Comparison of ENCODE assay signal across 12 cellular contexts in the genomic region with DNA sequence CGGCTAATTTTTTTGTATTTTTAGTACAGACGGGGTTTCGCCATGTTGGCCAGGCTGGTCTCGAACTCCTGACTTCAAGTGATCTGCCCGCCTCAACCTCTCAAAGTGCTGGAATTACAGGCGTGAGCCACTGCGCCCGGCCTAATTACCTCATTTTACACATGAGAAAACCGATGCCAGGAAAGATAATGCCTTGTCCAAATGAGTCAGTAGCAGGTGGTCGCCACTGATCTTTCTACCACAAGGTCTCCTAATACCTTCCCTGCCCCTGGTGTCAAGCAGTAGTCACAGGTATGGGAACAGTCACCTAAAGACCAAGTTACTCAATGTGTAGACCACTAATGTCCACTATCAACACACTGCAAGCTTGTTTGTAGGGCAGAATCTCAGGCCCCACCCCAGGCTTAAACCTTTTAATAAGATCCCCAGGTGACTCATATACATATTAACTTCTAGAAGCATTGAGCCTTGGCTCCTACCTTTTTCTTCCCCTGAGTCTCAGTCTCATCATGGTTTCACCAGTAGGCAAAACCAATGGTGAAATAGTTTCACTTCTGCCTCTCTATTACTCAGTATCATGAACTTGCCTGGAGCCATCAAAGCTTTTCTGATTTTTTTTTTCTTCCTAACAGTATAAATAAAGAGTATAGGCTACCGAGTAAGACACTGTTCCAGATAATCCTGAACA. TPM values are rescaled to one million over a fixed set of nuclear protein-coding genes. Genes with fewer than 3 reads are reported as not detected.
DNase-seq lines count a peak whose midpoint lies in the region; ATAC-seq, FAIRE-seq and TF ChIP-seq lines count a peak whose summit lies in the region.
"Had no signal": no experiment of that assay in that cellular context is flagged by ENCODE, and none has a peak within 500 bp of the region (broad histone marks: within the 10 kb centered on the region; RNA-seq: fewer than 3 reads in every experiment).

No MANE protein-coding gene starts in this region.

- peak; percentile 80 for ATAC-seq in GM19035 (IDR thresholded peaks at IDR 0.05; ENCODE audit: unreplicated experiment)
- no peak for ATAC-seq in GM23338
- ATAC-seq in HG03460 (IDR thresholded peaks at IDR 0.05; ENCODE audit: unreplicated experiment), result peak; percentile 88
- peak; percentile 91 for ATAC-seq in esophagus mucosa

- no peaks in the 10 kb centered on the region for H3K79me2 ChIP-seq in GM23338 (replicated peaks; ENCODE audit: insufficient read depth)

- H3K4me3 ChIP-seq in GM23338 (no peak overlapping the region), adrenal gland (no peak overlapping the region)

- no peaks in the 10 kb centered on the region for H3F3A ChIP-seq in GM23338 (replicated peaks; ENCODE audit: low read depth)

- H3K36me3 Mint-ChIP-seq in GM23338 (ENCODE audit: low read depth) (no peaks in the 10 kb centered on the region), mesothelial cell of epicardium (no peaks in the 10 kb centered on the region)

- TF ChIP-seq POLR2A in adrenal gland (IDR thresholded peaks at IDR 0.05), result no peak

- no peaks in the 10 kb centered on the region for H3K9me2 ChIP-seq in GM23338 (ENCODE audit: insufficient read depth)

- intact Hi-C loops in adrenal gland (cut with DNase I), result no loop called here

- H3K4me1 ChIP-seq in GM23338 (ENCODE audit: insufficient read depth), result no peaks in the 10 kb centered on the region
- no peaks in the 10 kb centered on the region for H3K4me1 ChIP-seq in adrenal gland (replicated peaks in 1 of 2)

- no peaks in the 10 kb centered on the region for H3K9me3 Mint-ChIP-seq in GM23338
- H3K9me3 Mint-ChIP-seq in mesothelial cell of epicardium, result no peaks in the 10 kb centered on the region

- H3K36me3 ChIP-seq in GM23338 (ENCODE audit: insufficient read depth) (no peaks in the 10 kb centered on the region), adrenal gland (replicated peaks in 1 of 2) (no peaks in the 10 kb centered on the region)

- no peak overlapping the region for H3K27ac ChIP-seq in GM23338 (ENCODE audit: low read depth)
- H3K27ac ChIP-seq in adrenal gland, result no peak overlapping the region

- H3K4me1 Mint-ChIP-seq in GM23338, result peaks cover 12% of the 10 kb centered on the region; the same call in 2 of the 3 replicates
- no peaks in the 10 kb centered on the region for H3K4me1 Mint-ChIP-seq in mesothelial cell of epicardium

- FAIRE-seq in urothelium cell line (lab: Jason Lieb, UNC), result no peak

- 86 to 95% (median 88%) methylated on average over 11 of the region's 11 CpGs for WGBS in adrenal gland, 4 donors

- no peaks in the 10 kb centered on the region for H3K9me3 ChIP-seq in adrenal gland (replicated peaks in 1 of 3)

- no peak for DNase-seq in GM23338 (ENCODE audit: low spot score)
- no peak for DNase-seq in mesothelial cell of epicardium (ENCODE audit: low spot score in 2 of 2, unreplicated experiment in 2 of 2)
- no peak for DNase-seq in NCI-H2227 treated with DMSO at 0.1 percent for 48 hours (lab: John Stamatoyannopoulos, UW)
- no peak for DNase-seq in urothelium cell line (ENCODE audit: low spot score)
- no peak for DNase-seq in adrenal gland
- DNase-seq: activated T-cell treated with anti-CD3 and anti-CD28 coated beads, Interleukin-2, amount 50 U/mL, for 1 hour; KBM-7; SHP77; stimulated activated CD4-positive, alpha-beta T cell treated with anti-CD3 and anti-CD28 coated beads, Interleukin-4, amount 100 ng/mL, for 1 hour had no signal

- H3K4me3 Mint-ChIP-seq in GM23338 (no peak overlapping the region), mesothelial cell of epicardium (no peak overlapping the region)

- no peak overlapping the region for H3K4me2 ChIP-seq in GM23338

- H3K27me3 Mint-ChIP-seq in GM23338 (ENCODE audit: insufficient read depth, low read depth, poor library complexity) (no peaks in the 10 kb centered on the region), mesothelial cell of epicardium (ENCODE audit: low read depth) (no peaks in the 10 kb centered on the region)

- no peaks in the 10 kb centered on the region; the same call in 1 of the 2 replicates for H3K27me3 ChIP-seq in GM23338 (ENCODE audit: insufficient read depth)
- H3K27me3 ChIP-seq in adrenal gland, result no peaks in the 10 kb centered on the region

- peak overlapping the region; percentile 8; the same call in 1 of the 2 replicates for H2AFZ ChIP-seq in GM23338

- H3K27ac Mint-ChIP-seq in GM23338 (no peak overlapping the region), mesothelial cell of epicardium (no peak overlapping the region)

- H4K20me1 ChIP-seq in GM23338 (replicated peaks; ENCODE audit: insufficient read depth), result no peaks in the 10 kb centered on the region

- TF ChIP-seq CTCF in GM23338 (conservative IDR thresholded peaks at IDR 0.05; ENCODE audit: low read depth in 2 of 2), result no peak
- no peak for TF ChIP-seq CTCF in mesothelial cell of epicardium (IDR thresholded peaks at IDR 0.05; ENCODE audit: unreplicated experiment)
- TF ChIP-seq CTCF in adrenal gland (IDR thresholded peaks at IDR 0.05), result no peak

TF ChIP-seq in GM23338, 12 proteins besides CTCF, POLR2A, EP300 and RAD21 (continues in another document):
- no peak for TF ChIP-seq ZNF114 (CRISPR knock-in tag; IDR thresholded peaks at IDR 0.05)
- TF ChIP-seq, protein P1, sequence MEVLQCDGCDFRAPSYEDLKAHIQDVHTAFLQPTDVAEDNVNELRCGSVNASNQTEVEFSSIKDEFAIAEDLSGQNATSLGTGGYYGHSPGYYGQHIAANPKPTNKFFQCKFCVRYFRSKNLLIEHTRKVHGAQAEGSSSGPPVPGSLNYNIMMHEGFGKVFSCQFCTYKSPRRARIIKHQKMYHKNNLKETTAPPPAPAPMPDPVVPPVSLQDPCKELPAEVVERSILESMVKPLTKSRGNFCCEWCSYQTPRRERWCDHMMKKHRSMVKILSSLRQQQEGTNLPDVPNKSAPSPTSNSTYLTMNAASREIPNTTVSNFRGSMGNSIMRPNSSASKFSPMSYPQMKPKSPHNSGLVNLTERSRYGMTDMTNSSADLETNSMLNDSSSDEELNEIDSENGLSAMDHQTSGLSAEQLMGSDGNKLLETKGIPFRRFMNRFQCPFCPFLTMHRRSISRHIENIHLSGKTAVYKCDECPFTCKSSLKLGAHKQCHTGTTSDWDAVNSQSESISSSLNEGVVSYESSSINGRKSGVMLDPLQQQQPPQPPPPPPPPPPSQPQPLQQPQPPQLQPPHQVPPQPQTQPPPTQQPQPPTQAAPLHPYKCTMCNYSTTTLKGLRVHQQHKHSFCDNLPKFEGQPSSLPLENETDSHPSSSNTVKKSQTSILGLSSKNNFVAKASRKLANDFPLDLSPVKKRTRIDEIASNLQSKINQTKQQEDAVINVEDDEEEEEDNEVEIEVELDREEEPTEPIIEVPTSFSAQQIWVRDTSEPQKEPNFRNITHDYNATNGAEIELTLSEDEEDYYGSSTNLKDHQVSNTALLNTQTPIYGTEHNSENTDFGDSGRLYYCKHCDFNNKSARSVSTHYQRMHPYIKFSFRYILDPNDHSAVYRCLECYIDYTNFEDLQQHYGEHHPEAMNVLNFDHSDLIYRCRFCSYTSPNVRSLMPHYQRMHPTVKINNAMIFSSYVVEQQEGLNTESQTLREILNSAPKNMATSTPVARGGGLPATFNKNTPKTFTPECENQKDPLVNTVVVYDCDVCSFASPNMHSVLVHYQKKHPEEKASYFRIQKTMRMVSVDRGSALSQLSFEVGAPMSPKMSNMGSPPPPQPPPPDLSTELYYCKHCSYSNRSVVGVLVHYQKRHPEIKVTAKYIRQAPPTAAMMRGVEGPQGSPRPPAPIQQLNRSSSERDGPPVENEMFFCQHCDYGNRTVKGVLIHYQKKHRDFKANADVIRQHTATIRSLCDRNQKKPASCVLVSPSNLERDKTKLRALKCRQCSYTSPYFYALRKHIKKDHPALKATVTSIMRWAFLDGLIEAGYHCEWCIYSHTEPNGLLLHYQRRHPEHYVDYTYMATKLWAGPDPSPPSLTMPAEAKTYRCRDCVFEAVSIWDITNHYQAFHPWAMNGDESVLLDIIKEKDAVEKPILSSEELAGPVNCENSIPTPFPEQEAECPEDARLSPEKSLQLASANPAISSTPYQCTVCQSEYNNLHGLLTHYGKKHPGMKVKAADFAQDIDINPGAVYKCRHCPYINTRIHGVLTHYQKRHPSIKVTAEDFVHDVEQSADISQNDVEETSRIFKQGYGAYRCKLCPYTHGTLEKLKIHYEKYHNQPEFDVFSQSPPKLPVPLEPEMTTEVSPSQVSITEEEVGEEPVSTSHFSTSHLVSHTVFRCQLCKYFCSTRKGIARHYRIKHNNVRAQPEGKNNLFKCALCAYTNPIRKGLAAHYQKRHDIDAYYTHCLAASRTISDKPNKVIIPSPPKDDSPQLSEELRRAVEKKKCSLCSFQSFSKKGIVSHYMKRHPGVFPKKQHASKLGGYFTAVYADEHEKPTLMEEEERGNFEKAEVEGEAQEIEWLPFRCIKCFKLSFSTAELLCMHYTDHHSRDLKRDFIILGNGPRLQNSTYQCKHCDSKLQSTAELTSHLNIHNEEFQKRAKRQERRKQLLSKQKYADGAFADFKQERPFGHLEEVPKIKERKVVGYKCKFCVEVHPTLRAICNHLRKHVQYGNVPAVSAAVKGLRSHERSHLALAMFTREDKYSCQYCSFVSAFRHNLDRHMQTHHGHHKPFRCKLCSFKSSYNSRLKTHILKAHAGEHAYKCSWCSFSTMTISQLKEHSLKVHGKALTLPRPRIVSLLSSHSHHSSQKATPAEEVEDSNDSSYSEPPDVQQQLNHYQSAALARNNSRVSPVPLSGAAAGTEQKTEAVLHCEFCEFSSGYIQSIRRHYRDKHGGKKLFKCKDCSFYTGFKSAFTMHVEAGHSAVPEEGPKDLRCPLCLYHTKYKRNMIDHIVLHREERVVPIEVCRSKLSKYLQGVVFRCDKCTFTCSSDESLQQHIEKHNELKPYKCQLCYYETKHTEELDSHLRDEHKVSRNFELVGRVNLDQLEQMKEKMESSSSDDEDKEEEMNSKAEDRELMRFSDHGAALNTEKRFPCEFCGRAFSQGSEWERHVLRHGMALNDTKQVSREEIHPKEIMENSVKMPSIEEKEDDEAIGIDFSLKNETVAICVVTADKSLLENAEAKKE (CRISPR knock-in tag; IDR thresholded peaks at IDR 0.05), result no peak
- TF ChIP-seq CREB1 (CRISPR knock-in tag; IDR thresholded peaks at IDR 0.05; ENCODE audit: low read depth), result no peak
- TF ChIP-seq EZH2 (IDR thresholded peaks at IDR 0.05; ENCODE audit: low read depth, unreplicated experiment), result no peak
- TF ChIP-seq EZH2phosphoT487 (IDR thresholded peaks at IDR 0.05; ENCODE audit: unreplicated experiment), result no peak

RNA-seq across cellular contexts. Expression of a gene that starts 6.9 kb away (rescaled TPM):
- 35.4 and 35.5 TPM in 2 replicates for total RNA-seq in GM23338 (2014; rRNA removed; shearing (Covaris generic))
- 13.9 and 15.5 TPM in 2 replicates for polyA plus RNA-seq in GM23338 (2016; fragmentation: Nextera tagmentation; extraction: Ambion mirVana)
- total RNA-seq in esophagus mucosa, result 16.8 TPM
- total RNA-seq in mesothelial cell of epicardium, result 43.4 to 43.9 TPM (median 43.4 TPM) in 3 replicates
- total RNA-seq in adrenal gland, result 10 to 100 TPM; 10.9 to 25.8 (median 16.1) TPM
- 1 to 10 TPM; 2.6 to 10.0 (median 3.0) TPM for polyA plus RNA-seq in adrenal gland
